19 cellular contexts compared by ENCODE assay signal in the genomic region with DNA sequence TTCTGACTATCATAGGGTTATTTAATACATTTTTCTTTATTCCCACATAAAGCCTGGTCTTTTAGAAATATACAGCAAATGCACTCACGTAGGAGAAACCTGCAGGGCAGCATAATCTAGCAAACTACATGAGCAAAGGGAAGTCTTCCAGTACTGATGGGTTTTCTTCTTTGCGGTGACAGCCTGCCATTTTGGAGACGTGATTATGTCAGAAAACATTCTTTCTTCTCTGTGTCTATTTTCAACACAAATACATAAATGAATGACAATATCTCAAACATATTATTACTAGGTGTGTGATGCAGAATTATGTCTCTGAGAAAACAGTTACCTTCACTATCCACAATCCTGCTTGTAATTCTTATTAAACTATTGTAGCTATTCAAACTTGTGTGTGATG.
"Had no signal": no experiment of that assay in that cellular context is flagged by ENCODE, and none has a peak within 500 bp of the region (broad histone marks: within the 10 kb centered on the region; RNA-seq: fewer than 3 reads in every experiment).

No MANE protein-coding gene starts in this region.

- H3K4me3 ChIP-seq: neural progenitor cell, ovary, pancreas, prostate gland, psoas muscle, right atrium auricular region, right lobe of liver, sigmoid colon, skin epidermis, smooth muscle cell, spleen had no signal

- H3K27ac ChIP-seq: neural progenitor cell, neutrophil, ovary, pancreas, parathyroid adenoma, prostate gland, psoas muscle, right atrium auricular region, right lobe of liver, sigmoid colon, skin epidermis, spleen had no signal

- H3K27me3 ChIP-seq: neutrophil, ovary, pancreas, right atrium auricular region, right lobe of liver, sigmoid colon, spleen had no signal

- H3K36me3 ChIP-seq: neural progenitor cell, neutrophil, ovary, pancreas, prostate gland, right atrium auricular region, right lobe of liver, sigmoid colon, spleen had no signal

- H3K79me2 ChIP-seq: parathyroid adenoma had no signal

- H3K4me2 ChIP-seq: neural progenitor cell, smooth muscle cell had no signal

- H3K9me3 ChIP-seq: neutrophil, ovary, pancreas, prostate gland, psoas muscle, right atrium auricular region, right lobe of liver, sigmoid colon, spleen had no signal

- H2AFZ ChIP-seq: neural progenitor cell, parathyroid adenoma had no signal

- ATAC-seq: naive thymus-derived CD4-positive, alpha-beta T cell; naive thymus-derived CD8-positive, alpha-beta T cell; natural killer cell; natural killer cell treated with Interleukin-12 subunit alpha and Interleukin-12 subunit beta and Interleukin-15 and Interleukin-18, amount 100 ng/mL, for 72 hours; pancreas; psoas muscle; right cardiac atrium; right lobe of liver; sciatic nerve had no signal

- H3K9ac ChIP-seq: neural progenitor cell, parathyroid adenoma had no signal
